ENCODE assay signal across 12 cellular contexts in the genomic region with DNA sequence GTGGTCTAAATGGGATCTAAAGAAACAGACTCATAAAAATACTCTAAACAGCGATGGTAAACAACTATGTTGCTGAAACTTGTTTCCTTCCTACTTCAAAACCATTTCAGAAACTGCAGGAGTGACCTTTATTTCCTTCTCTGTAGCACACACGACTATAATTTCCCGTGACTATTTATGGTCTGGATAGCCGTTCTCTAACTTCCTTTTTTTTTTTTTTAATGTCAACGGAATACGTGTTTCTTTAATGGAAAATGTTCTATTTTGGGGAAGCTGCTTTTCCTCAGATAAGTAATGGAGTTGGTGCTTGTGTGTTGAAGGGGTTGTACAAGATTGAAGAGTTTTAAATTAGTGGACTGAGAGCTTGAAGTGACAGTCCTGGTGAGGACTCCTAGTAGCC.
DNase-seq lines count a peak whose midpoint lies in the region; ATAC-seq and TF ChIP-seq lines count a peak whose summit lies in the region.
"Had no signal": no experiment of that assay in that cellular context is flagged by ENCODE, and none has a peak within 500 bp of the region (broad histone marks: within the 10 kb centered on the region; RNA-seq: fewer than 3 reads in every experiment).

No MANE protein-coding gene starts in this region.

- H3K36me3 Mint-ChIP-seq in dendritic cell treated with granulocyte-macrophage colony-stimulating factor and Interleukin-4, amounts not matched to agents 40 ng/mL and 50 ng/mL, for 4 days (ENCODE audit: low read depth): no peaks in the 10 kb centered on the region
- peaks cover 0 to 11% (median 0%) of the 10 kb centered on the region in 5 donors for H3K36me3 Mint-ChIP-seq in naive thymus-derived CD4-positive, alpha-beta T cell

- H2AFZ ChIP-seq in PC-9: no peak overlapping the region

- DNase-seq in AML-193 (lab: John Stamatoyannopoulos, UW) (peak; percentile 84 to 85), NCI-H2227 treated with DMSO at 0.1 percent for 48 hours (lab: John Stamatoyannopoulos, UW) (peak; percentile 9), kidney glomerular epithelial cell (lab: John Stamatoyannopoulos, UW) (no peak), PC-9 (no peak), activated T-cell treated with anti-CD3 and anti-CD28 coated beads for 4 hours (no peak)
- no peak for DNase-seq in naive thymus-derived CD4-positive, alpha-beta T cell
- DNase-seq: ACHN; activated T-cell treated with anti-CD3 and anti-CD28 coated beads, Interleukin-2, amount 50 U/mL, for 1 hour; DMS79 treated with DMSO at 0.1 percent for 48 hours; T-helper 17 cell had no signal

- no peaks in the 10 kb centered on the region for H3F3A ChIP-seq in PC-9 (ENCODE audit: insufficient read depth, low read depth)

- no peaks in the 10 kb centered on the region for H3K27me3 ChIP-seq in naive thymus-derived CD4-positive, alpha-beta T cell (ENCODE audit: control insufficient read depth in 2 of 2, insufficient read depth in 2 of 2, low read length in 2 of 2)
- H3K27me3 ChIP-seq in PC-9 (ENCODE audit: insufficient read depth, low read depth): no peaks in the 10 kb centered on the region

- no peaks in the 10 kb centered on the region for H3K79me2 ChIP-seq in PC-9 (ENCODE audit: low read depth)

- ATAC-seq in naive thymus-derived CD4-positive, alpha-beta T cell: peak; percentile 53
- no peak for ATAC-seq in HG02610 (IDR thresholded peaks at IDR 0.05; ENCODE audit: unreplicated experiment)
- ATAC-seq: T-helper 17 cell had no signal

- H3K27ac Mint-ChIP-seq in dendritic cell treated with granulocyte-macrophage colony-stimulating factor and Interleukin-4, amounts not matched to agents 40 ng/mL and 50 ng/mL, for 4 days: peak overlapping the region; percentile 76
- H3K27ac Mint-ChIP-seq in naive thymus-derived CD4-positive, alpha-beta T cell: peak overlapping the region in 1 of 9 donors; percentile 48

- CTCF ChIA-PET in naive thymus-derived CD4-positive, alpha-beta T cell (lab: Charles Lee): no interaction called here
- CTCF ChIA-PET in PC-9 (lab: Charles Lee): no interaction called here

- no peaks in the 10 kb centered on the region for H4K20me1 ChIP-seq in PC-9 (ENCODE audit: insufficient read depth)

- peaks cover 42% of the 10 kb centered on the region for H3K4me1 Mint-ChIP-seq in dendritic cell treated with granulocyte-macrophage colony-stimulating factor and Interleukin-4, amounts not matched to agents 40 ng/mL and 50 ng/mL, for 4 days (ENCODE audit: low read depth)
- H3K4me1 Mint-ChIP-seq in naive thymus-derived CD4-positive, alpha-beta T cell: peaks cover 0 to 25% (median 3%) of the 10 kb centered on the region in 7 donors

- peak overlapping the region; percentile 9 for H3K4me3 Mint-ChIP-seq in dendritic cell treated with granulocyte-macrophage colony-stimulating factor and Interleukin-4, amounts not matched to agents 40 ng/mL and 50 ng/mL, for 4 days
- H3K4me3 Mint-ChIP-seq in naive thymus-derived CD4-positive, alpha-beta T cell: no peak overlapping the region
- H3K4me3 Mint-ChIP-seq: T-helper 17 cell had no signal

- H3K9me2 ChIP-seq in PC-9 (ENCODE audit: insufficient read depth): no peaks in the 10 kb centered on the region; the same call in 1 of the 2 replicates

- no peaks in the 10 kb centered on the region for H3K36me3 ChIP-seq in naive thymus-derived CD4-positive, alpha-beta T cell (ENCODE audit: control insufficient read depth in 2 of 3, insufficient read depth in 3 of 3, low read length in 3 of 3)
- H3K36me3 ChIP-seq in PC-9 (ENCODE audit: low read depth): no peaks in the 10 kb centered on the region; the same call in 1 of the 2 replicates

- H3K4me2 ChIP-seq in PC-9: no peak overlapping the region

- TF ChIP-seq CTCF in PC-9 (conservative IDR thresholded peaks at IDR 0.05): no peak

- intact Hi-C loops in dendritic cell treated with granulocyte-macrophage colony-stimulating factor and Interleukin-4, amounts not matched to agents 40 ng/mL and 50 ng/mL, for 4 days (cut with micrococcal nuclease): loop anchor here (10.0 kb wide), 1 partner anchor 115 kb away; no protein-coding TSS in a partner anchor
- intact Hi-C loops in naive thymus-derived CD4-positive, alpha-beta T cell (cut with micrococcal nuclease): no loop called here
- intact Hi-C loops in PC-9 (cut with micrococcal nuclease; ENCODE audit: unreplicated experiment): no loop called here

- H3K27ac ChIP-seq in naive thymus-derived CD4-positive, alpha-beta T cell (ENCODE audit: low read depth, low read length): no peak overlapping the region
- H3K27ac ChIP-seq in PC-9: no peak overlapping the region

- H3K4me1 ChIP-seq in naive thymus-derived CD4-positive, alpha-beta T cell (ENCODE audit: control insufficient read depth in 2 of 2, insufficient read depth in 2 of 2, low read length in 2 of 2): no peaks in the 10 kb centered on the region
- peaks cover 7% of the 10 kb centered on the region; the same call in 1 of the 2 replicates for H3K4me1 ChIP-seq in PC-9 (replicated peaks; ENCODE audit: insufficient read depth)

- H3K9me3 Mint-ChIP-seq in dendritic cell treated with granulocyte-macrophage colony-stimulating factor and Interleukin-4, amounts not matched to agents 40 ng/mL and 50 ng/mL, for 4 days: no peaks in the 10 kb centered on the region
- H3K9me3 Mint-ChIP-seq in naive thymus-derived CD4-positive, alpha-beta T cell: no peaks in the 10 kb centered on the region

- no peaks in the 10 kb centered on the region for H3K27me3 Mint-ChIP-seq in dendritic cell treated with granulocyte-macrophage colony-stimulating factor and Interleukin-4, amounts not matched to agents 40 ng/mL and 50 ng/mL, for 4 days
- no peaks in the 10 kb centered on the region for H3K27me3 Mint-ChIP-seq in naive thymus-derived CD4-positive, alpha-beta T cell
- H3K27me3 Mint-ChIP-seq: T-helper 17 cell had no signal

- H3K9me3 ChIP-seq in naive thymus-derived CD4-positive, alpha-beta T cell (ENCODE audit: control insufficient read depth in 2 of 3, low read length in 3 of 3): no peaks in the 10 kb centered on the region
- H3K9me3 ChIP-seq in PC-9 (ENCODE audit: insufficient read depth, low read depth): no peaks in the 10 kb centered on the region

- no peak overlapping the region for H3K4me3 ChIP-seq in naive thymus-derived CD4-positive, alpha-beta T cell (ENCODE audit: low read length)
- no peak overlapping the region for H3K4me3 ChIP-seq in PC-9

- POLR2A ChIA-PET in naive thymus-derived CD4-positive, alpha-beta T cell (lab: Charles Lee): no interaction called here
- POLR2A ChIA-PET in PC-9 (lab: Charles Lee; ENCODE audit: unreplicated experiment): no interaction called here

- BruUV-seq in PC-9 (replicated peaks; lab: Mats Ljungman, UMichigan): no TSS peak

Comparison
In these comparisons a context has a peak if more than half of its experiments do, and no peak if none do; other contexts are left out.
1. DNase-seq: peak in AML-193 (2 of 2) and NCI-H2227 treated with DMSO at 0.1 percent for 48 hours (single experiment); none in naive thymus-derived CD4-positive, alpha-beta T cell (0 of 9), kidney glomerular epithelial cell (single experiment), PC-9 (0 of 2) and activated T-cell treated with anti-CD3 and anti-CD28 coated beads for 4 hours (single experiment).